Comparison of ENCODE assay signal across 1 cellular context in the genomic region with DNA sequence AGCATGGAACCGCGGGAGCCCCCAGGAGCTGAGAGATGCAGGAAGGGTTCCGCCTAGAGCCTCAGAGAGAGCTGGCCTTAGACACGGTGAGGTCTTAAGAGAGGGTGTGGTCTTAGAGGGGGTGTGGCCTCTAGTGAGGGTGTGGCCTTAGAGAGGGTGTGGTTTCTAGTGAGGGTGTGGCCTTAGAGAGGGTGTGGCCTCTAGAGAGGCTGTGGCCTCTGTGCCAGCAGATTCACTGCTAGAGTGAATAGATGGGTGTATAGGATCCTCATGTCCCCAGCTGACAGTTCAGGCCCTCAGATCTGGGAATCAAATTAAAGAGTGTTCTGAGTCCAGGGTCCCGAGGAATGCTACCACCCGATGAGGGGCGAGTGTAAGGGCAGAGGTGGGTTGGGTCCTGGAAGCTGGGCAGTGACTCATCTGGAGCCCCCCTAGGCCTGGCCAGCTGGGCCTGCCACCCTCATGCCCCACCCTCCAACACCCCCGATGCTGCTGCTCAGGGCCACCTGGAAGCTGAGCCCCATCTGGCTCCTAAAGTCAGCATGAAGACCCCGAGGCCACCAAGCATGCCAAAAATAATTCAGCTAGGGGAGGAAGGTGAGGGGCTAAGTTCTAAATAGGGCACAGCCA.
TF ChIP-seq lines count a peak whose summit lies in the region.

No MANE protein-coding gene starts in this region.

TF ChIP-seq in H1, 55 proteins besides CTCF, POLR2A, EP300 and RAD21 (continued from another document):
- TF ChIP-seq SIN3A (conservative IDR thresholded peaks at IDR 0.05 in 1 of 2, IDR thresholded peaks at IDR 0.05 in 1 of 2; ENCODE audit: low read depth in 1 of 2, low read length in 2 of 2) (no peak), HDAC2 (IDR thresholded peaks at IDR 0.05; ENCODE audit: borderline replicate concordance in 1 of 2, low read depth in 2 of 2, low read length in 2 of 2) (no peak), JUN (IDR thresholded peaks at IDR 0.05; ENCODE audit: low read depth, low read length) (no peak), TAF1 (IDR thresholded peaks at IDR 0.05; ENCODE audit: low read depth, low read length) (no peak), MAFK (IDR thresholded peaks at IDR 0.05; ENCODE audit: low read depth, low read length) (no peak)
TF ChIP-seq in H1: peak in this region for 0.
